In the genomic region with DNA sequence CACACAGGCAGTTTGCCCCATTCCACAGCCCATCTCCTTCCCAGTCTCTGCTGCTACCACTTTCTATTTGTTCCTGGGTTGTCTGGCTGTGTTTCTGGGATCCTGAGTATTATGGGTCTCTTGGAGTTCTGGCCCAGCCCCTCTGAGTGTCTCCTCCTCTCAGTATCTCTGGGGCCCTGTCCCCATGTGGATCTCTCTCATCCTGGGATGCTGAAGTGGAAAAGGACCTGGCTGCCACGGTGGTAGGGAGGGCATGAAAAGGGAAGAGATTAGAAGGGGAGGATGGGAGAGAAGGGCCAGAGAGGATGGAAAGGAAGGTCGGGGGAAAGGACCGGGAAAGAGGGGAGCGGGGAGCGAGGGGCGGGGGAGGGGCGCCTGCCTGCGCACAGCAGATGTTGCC, we compare ENCODE assay signal across 17 cellular contexts. TPM values are rescaled to one million over a fixed set of nuclear protein-coding genes. Genes with fewer than 3 reads are reported as not detected.
DNase-seq lines count a peak whose midpoint lies in the region; ATAC-seq and TF ChIP-seq lines count a peak whose summit lies in the region.
"Had no signal": no experiment of that assay in that cellular context is flagged by ENCODE, and none has a peak within 500 bp of the region (broad histone marks: within the 10 kb centered on the region; RNA-seq: fewer than 3 reads in every experiment).

No MANE protein-coding gene starts in this region.

- peaks cover 0 to 4% of the 10 kb centered on the region in 2 donors for H3K4me1 ChIP-seq in ascending aorta
- peaks cover 32% of the 10 kb centered on the region for H3K4me1 ChIP-seq in iPS-20b (ENCODE audit: insufficient read depth, low read length)
- peaks cover 33% of the 10 kb centered on the region for H3K4me1 ChIP-seq in smooth muscle cell (ENCODE audit: low read depth)
- peaks cover 7% of the 10 kb centered on the region for H3K4me1 ChIP-seq in upper lobe of right lung

- no peaks in the 10 kb centered on the region for H3K36me3 Mint-ChIP-seq in activated T-cell treated with anti-CD3 and anti-CD28 coated beads, Interleukin-2, amount 50 U/mL, for 72 hours (ENCODE audit: insufficient read depth in 2 of 2)
- H3K36me3 Mint-ChIP-seq in activated T-cell treated with anti-CD3 and anti-CD28 coated beads, Interleukin-2, amount 50 U/mL, for 24 hours (ENCODE audit: low read depth) = no peaks in the 10 kb centered on the region
- H3K36me3 Mint-ChIP-seq: CD4-positive, CD25-positive, alpha-beta regulatory T cell had no signal

- H4K20me1 ChIP-seq in smooth muscle cell (ENCODE audit: low read depth) = no peaks in the 10 kb centered on the region

- H3K4me2 ChIP-seq in smooth muscle cell = peak overlapping the region; percentile 82

- H3K9me3 Mint-ChIP-seq in activated T-cell treated with anti-CD3 and anti-CD28 coated beads, Interleukin-2, amount 50 U/mL, for 72 hours = no peaks in the 10 kb centered on the region
- H3K9me3 Mint-ChIP-seq in activated T-cell treated with anti-CD3 and anti-CD28 coated beads, Interleukin-2, amount 50 U/mL, for 24 hours = no peaks in the 10 kb centered on the region
- H3K9me3 Mint-ChIP-seq: activated T-helper 2 cell treated with anti-CD3 and anti-CD28 coated beads, Interferon-gamma antibody, Interleukin-2, Interleukin-4, amounts not matched to agents 10 μg/mL and 5 μg/mL and 100 μg/mL, durations not matched to agents 14 hours and 24 hours and 36 hours; dendritic cell treated with granulocyte-macrophage colony-stimulating factor and Interleukin-4, amounts not matched to agents 40 ng/mL and 50 ng/mL, for 4 days; stimulated activated naive CD8-positive, alpha-beta T cell treated with anti-CD3 and anti-CD28 coated beads, Interleukin-15, Interleukin-2, amounts not matched to agents 100 ng/mL and 50 ng/mL, for 24 hours had no signal

- H3K4me3 ChIP-seq in ascending aorta (peak overlapping the region; percentile 26 to 40), iPS-20b (ENCODE audit: low read length) (peak overlapping the region; percentile 67), smooth muscle cell (peak overlapping the region; percentile 35), upper lobe of right lung (no peak overlapping the region)

- H3K4me3 Mint-ChIP-seq in activated T-cell treated with anti-CD3 and anti-CD28 coated beads, Interleukin-2, amount 50 U/mL, for 72 hours = peak overlapping the region; percentile 41 to 44
- H3K4me3 Mint-ChIP-seq in activated T-cell treated with anti-CD3 and anti-CD28 coated beads, Interleukin-2, amount 50 U/mL, for 24 hours = no peak overlapping the region
- H3K4me3 Mint-ChIP-seq: CD4-positive, CD25-positive, alpha-beta regulatory T cell; dendritic cell treated with granulocyte-macrophage colony-stimulating factor and Interleukin-4, amounts not matched to agents 40 ng/mL and 50 ng/mL, for 4 days; stimulated activated naive CD8-positive, alpha-beta T cell treated with anti-CD3 and anti-CD28 coated beads, Interleukin-15, Interleukin-2, amounts not matched to agents 100 ng/mL and 50 ng/mL, for 24 hours had no signal

- H2AFZ ChIP-seq in smooth muscle cell (ENCODE audit: low read depth) = peak overlapping the region; percentile 37

- no peak overlapping the region for H3K27ac ChIP-seq in ascending aorta
- H3K27ac ChIP-seq in iPS-20b (ENCODE audit: low read length) = no peak overlapping the region
- H3K27ac ChIP-seq in smooth muscle cell (ENCODE audit: low read depth) = no peak overlapping the region
- H3K27ac ChIP-seq in upper lobe of right lung = no peak overlapping the region
- H3K27ac ChIP-seq: esophagus squamous epithelium had no signal

- no peaks in the 10 kb centered on the region for H3K79me2 ChIP-seq in smooth muscle cell (ENCODE audit: low read depth)

- 0% methylated on average over 1 of the region's 8 CpGs for WGBS in smooth muscle cell (ENCODE audit: low lambda C conversion rate)

- H3K36me3 ChIP-seq in ascending aorta = no peaks in the 10 kb centered on the region
- H3K36me3 ChIP-seq in iPS-20b (ENCODE audit: insufficient read depth, low read depth, low read length) = no peaks in the 10 kb centered on the region
- no peaks in the 10 kb centered on the region for H3K36me3 ChIP-seq in smooth muscle cell (ENCODE audit: low read depth)
- no peaks in the 10 kb centered on the region for H3K36me3 ChIP-seq in upper lobe of right lung
- H3K36me3 ChIP-seq: esophagus squamous epithelium had no signal

- peaks cover 58% of the 10 kb centered on the region for H3K27me3 Mint-ChIP-seq in activated T-cell treated with anti-CD3 and anti-CD28 coated beads, Interleukin-2, amount 50 U/mL, for 72 hours (ENCODE audit: low read depth)
- H3K27me3 Mint-ChIP-seq in activated T-cell treated with anti-CD3 and anti-CD28 coated beads, Interleukin-2, amount 50 U/mL, for 24 hours = peaks cover 74% of the 10 kb centered on the region

- H3K27ac Mint-ChIP-seq in activated T-cell treated with anti-CD3 and anti-CD28 coated beads, Interleukin-2, amount 50 U/mL, for 72 hours = no peak overlapping the region
- no peak overlapping the region for H3K27ac Mint-ChIP-seq in activated T-cell treated with anti-CD3 and anti-CD28 coated beads, Interleukin-2, amount 50 U/mL, for 24 hours
- H3K27ac Mint-ChIP-seq: activated T-helper 2 cell treated with anti-CD3 and anti-CD28 coated beads, Interferon-gamma antibody, Interleukin-2, Interleukin-4, amounts not matched to agents 10 μg/mL and 5 μg/mL and 100 μg/mL, durations not matched to agents 14 hours and 24 hours and 36 hours; CD4-positive, CD25-positive, alpha-beta regulatory T cell; dendritic cell treated with granulocyte-macrophage colony-stimulating factor and Interleukin-4, amounts not matched to agents 40 ng/mL and 50 ng/mL, for 4 days; stimulated activated naive CD8-positive, alpha-beta T cell treated with anti-CD3 and anti-CD28 coated beads, Interleukin-15, Interleukin-2, amounts not matched to agents 100 ng/mL and 50 ng/mL, for 24 hours had no signal

- H3K9me3 ChIP-seq in ascending aorta (no peaks in the 10 kb centered on the region), iPS-20b (ENCODE audit: insufficient read depth, low read depth, low read length) (no peaks in the 10 kb centered on the region; the same call in 1 of the 2 replicates), smooth muscle cell (replicated peaks; ENCODE audit: low read depth) (no peaks in the 10 kb centered on the region), upper lobe of right lung (no peaks in the 10 kb centered on the region)
- H3K9me3 ChIP-seq: esophagus squamous epithelium had no signal

- intact Hi-C loops in ascending aorta (cut with DNase I) = no loop called here
- intact Hi-C loops in upper lobe of right lung (cut with DNase I) = no loop called here

- H3K4me1 Mint-ChIP-seq in activated T-cell treated with anti-CD3 and anti-CD28 coated beads, Interleukin-2, amount 50 U/mL, for 72 hours (ENCODE audit: low read depth) = peaks cover 5% of the 10 kb centered on the region
- H3K4me1 Mint-ChIP-seq in activated T-cell treated with anti-CD3 and anti-CD28 coated beads, Interleukin-2, amount 50 U/mL, for 24 hours (ENCODE audit: low read depth) = peaks cover 7% of the 10 kb centered on the region

- H3K27me3 ChIP-seq in ascending aorta (peaks cover 13% of the 10 kb centered on the region), iPS-20b (ENCODE audit: insufficient read depth, low read length) (peaks cover 77% of the 10 kb centered on the region), smooth muscle cell (ENCODE audit: low read depth) (peaks cover 73% of the 10 kb centered on the region), upper lobe of right lung (peaks cover 68% of the 10 kb centered on the region)

- no peak for DNase-seq in activated T-cell treated with anti-CD3 and anti-CD28 coated beads, Interleukin-2, amount 50 U/mL, for 72 hours
- DNase-seq in activated T-cell treated with anti-CD3 and anti-CD28 coated beads, Interleukin-2, amount 50 U/mL, for 24 hours = no peak
- DNase-seq in ascending aorta (ENCODE audit: low spot score in 2 of 2) (no peak), smooth muscle cell (lab: John Stamatoyannopoulos, UW; ENCODE audit: unreplicated experiment) (no peak), upper lobe of right lung (no peak), amniotic stem cell (lab: John Stamatoyannopoulos, UW) (no peak)
- DNase-seq: CD4-positive, CD25-positive, alpha-beta regulatory T cell; esophagus squamous epithelium; KBM-7; NCI-H1048 had no signal

- no peak for TF ChIP-seq CTCF in ascending aorta (IDR thresholded peaks at IDR 0.05)
- TF ChIP-seq CTCF in smooth muscle cell (IDR thresholded peaks at IDR 0.05; ENCODE audit: borderline replicate concordance, insufficient read depth, poor library complexity, severe bottlenecking) = no peak
- no peak for TF ChIP-seq CTCF in upper lobe of right lung (IDR thresholded peaks at IDR 0.05)

- H3F3A ChIP-seq in smooth muscle cell (ENCODE audit: low read depth) = no peaks in the 10 kb centered on the region

- no peak overlapping the region; the same call in 1 of the 2 replicates for H3K9ac ChIP-seq in iPS-20b (ENCODE audit: low read depth, low read length)
- no peak overlapping the region for H3K9ac ChIP-seq in smooth muscle cell (ENCODE audit: low read depth)

- ATAC-seq in activated T-cell treated with anti-CD3 and anti-CD28 coated beads, Interleukin-2, amount 50 U/mL, for 72 hours (replicated peaks in 1 of 2) = no peak
- no peak for ATAC-seq in upper lobe of right lung
- ATAC-seq in HG03432 (IDR thresholded peaks at IDR 0.05; ENCODE audit: unreplicated experiment) = no peak

RNA-seq across cellular contexts. Expression of a gene that starts 54.5 kb away (rescaled TPM):
- total RNA-seq in activated T-cell treated with anti-CD3 and anti-CD28 coated beads, Interleukin-2, amount 50 U/mL, for 72 hours = not detected
- not detected for total RNA-seq in ascending aorta
- not detected in 2 replicates for total RNA-seq in smooth muscle cell
- polyA plus RNA-seq in smooth muscle cell = not detected in 2 replicates
- total RNA-seq in upper lobe of right lung = not detected
- total RNA-seq: A673; activated CD8-positive, alpha-beta memory T cell treated with anti-CD3 and anti-CD28 coated beads for 36 hours; activated T-helper 2 cell treated with anti-CD3 and anti-CD28 coated beads, Interferon-gamma antibody, Interleukin-2, Interleukin-4, amounts not matched to agents 10 μg/mL and 5 μg/mL and 100 μg/mL, durations not matched to agents 14 hours and 24 hours and 36 hours; CD4-positive, CD25-positive, alpha-beta regulatory T cell; esophagus squamous epithelium had no signal
- polyA plus RNA-seq: CD4-positive, CD25-positive, alpha-beta regulatory T cell had no signal
